Comparison of ENCODE assay signal across 18 cellular contexts in genomic region chr11:114151631-114152030, GRCh38.
DNase-seq lines count a peak whose midpoint lies in the region; TF ChIP-seq lines count a peak whose summit lies in the region.
"Had no signal": no experiment of that assay in that cellular context is flagged by ENCODE, and none has a peak within 500 bp of the region (broad histone marks: within the 10 kb centered on the region; RNA-seq: fewer than 3 reads in every experiment).

No MANE protein-coding gene starts in this region.

- H3K27me3 ChIP-seq in esophagus (ENCODE audit: control insufficient read depth in 1 of 2, insufficient read depth in 2 of 2, low read length in 2 of 2) (no peaks in the 10 kb centered on the region), tibial nerve (no peaks in the 10 kb centered on the region)
- H3K27me3 ChIP-seq: neural progenitor cell had no signal

- no peak for TF ChIP-seq EP300 in tibial nerve (IDR thresholded peaks at IDR 0.05)

- no peak overlapping the region for H3K4me3 ChIP-seq in esophagus (ENCODE audit: low read depth in 1 of 2, low read length in 2 of 2)
- no peak overlapping the region for H3K4me3 ChIP-seq in tibial nerve
- H3K4me3 ChIP-seq: neural progenitor cell had no signal

- TF ChIP-seq CTCF in VCaP (conservative IDR thresholded peaks at IDR 0.05) = no peak
- TF ChIP-seq CTCF in tibial nerve (IDR thresholded peaks at IDR 0.05) = no peak

- H3K9me3 ChIP-seq in esophagus (ENCODE audit: control insufficient read depth in 2 of 2, insufficient read depth in 1 of 2, low read depth in 1 of 2, low read length in 1 of 2) (no peaks in the 10 kb centered on the region), tibial nerve (no peaks in the 10 kb centered on the region)

- DNase-seq in posterior vena cava (ENCODE audit: low spot score) (peak; percentile 14), tibial nerve (ENCODE audit: low spot score in 2 of 2) (no peak), NAMALWA (ENCODE audit: low spot score) (no peak), NCI-H774 (lab: John Stamatoyannopoulos, UW) (no peak), NCI-H2227 treated with DMSO at 0.1 percent for 48 hours (lab: John Stamatoyannopoulos, UW) (no peak)
- DNase-seq: activated CD8-positive, alpha-beta memory T cell treated with anti-CD3 and anti-CD28 coated beads, Interleukin-2, amount 50 U/mL, for 48 hours; activated effector memory CD4-positive, alpha-beta T cell treated with Interleukin-2 at 50 U/mL for 16 hours; activated naive CD8-positive, alpha-beta T cell treated with anti-CD3 and anti-CD28 coated beads, Interleukin-2, amount 50 U/mL, for 24 hours; CD8-positive, alpha-beta T cell; H9; head of caudate nucleus; MM.1S; NCI-H2171 treated with DMSO at 0.1 percent for 48 hours; NCI-H526; RPMI8226 had no signal

- TF ChIP-seq POLR2A in tibial nerve (IDR thresholded peaks at IDR 0.05) = no peak

- WGBS in esophagus, 2 donors = 96 to 99% methylated on average over 2 of the region's 2 CpGs
- 90 to 100% methylated on average over 2 of the region's 2 CpGs for WGBS in tibial nerve, 2 donors

- peaks cover 5 to 24% of the 10 kb centered on the region in 2 donors for H3K4me1 ChIP-seq in esophagus (ENCODE audit: control insufficient read depth in 2 of 2, insufficient read depth in 2 of 2, low read length in 1 of 2)
- peaks cover 0 to 95% (median 73%) of the 10 kb centered on the region in 4 donors for H3K4me1 ChIP-seq in tibial nerve

- intact Hi-C loops in posterior vena cava (cut with DNase I) = no loop called here

- peaks cover 0 to 4% of the 10 kb centered on the region in 2 donors for H3K36me3 ChIP-seq in esophagus (ENCODE audit: control insufficient read depth in 2 of 2, insufficient read depth in 2 of 2, low read length in 1 of 2)
- H3K36me3 ChIP-seq in tibial nerve = peaks cover 0 to 9% (median 2%) of the 10 kb centered on the region in 3 donors
- H3K36me3 ChIP-seq: neural progenitor cell had no signal

- H3K27ac ChIP-seq in VCaP (peak overlapping the region; percentile 84; the same call in 1 of the 2 replicates), esophagus (ENCODE audit: low read depth in 2 of 2, low read length in 1 of 2) (peak overlapping the region; percentile 8 to 14), tibial nerve (peak overlapping the region; percentile 76 to 99 (median 93))
- H3K27ac ChIP-seq: neural progenitor cell had no signal

Comparison
In these comparisons a context has a peak if more than half of its experiments do, and no peak if none do; other contexts are left out.
1. H3K27ac ChIP-seq: peak in every context shown above with its lines; median percentile 93 in tibial nerve; 84 in VCaP; 11 in esophagus.